13 cellular contexts compared by ENCODE assay signal in the genomic region with DNA sequence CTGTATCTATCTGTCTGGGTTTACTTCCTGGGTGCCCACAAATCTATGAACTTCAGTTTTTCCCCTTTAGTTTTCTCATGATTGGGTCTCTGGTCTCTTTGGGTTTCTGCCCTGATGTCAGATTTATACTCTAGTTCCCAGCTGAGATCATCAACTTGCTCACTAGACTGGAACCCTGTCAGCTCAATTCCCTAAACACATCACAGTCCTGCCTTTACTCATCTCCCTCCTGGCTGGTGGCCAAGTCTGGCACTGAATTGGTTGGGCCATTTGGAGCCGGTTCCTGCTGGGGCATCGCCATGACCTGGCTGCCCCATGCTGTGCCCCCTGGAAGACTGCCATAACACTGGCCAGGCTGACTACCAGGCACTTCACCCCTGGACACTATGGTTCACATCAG.
DNase-seq lines count a peak whose midpoint lies in the region; ATAC-seq, FAIRE-seq and TF ChIP-seq lines count a peak whose summit lies in the region.
"Had no signal": no experiment of that assay in that cellular context is flagged by ENCODE, and none has a peak within 500 bp of the region (broad histone marks: within the 10 kb centered on the region; RNA-seq: fewer than 3 reads in every experiment).

No MANE protein-coding gene starts in this region.

- DNase-seq in NCI-H82 (lab: John Stamatoyannopoulos, UW) (peak; percentile 24), NCI-H82 treated with DMSO at 0.1 percent for 48 hours (lab: John Stamatoyannopoulos, UW; ENCODE audit: unreplicated experiment) (no peak), GM12878 (ENCODE audit: low read depth, low spot score) (no peak), GM10266 (ENCODE audit: extremely low spot score) (no peak), iPS-NIHi7 (ENCODE audit: extremely low spot score) (no peak), islet precursor cell (no peak)
- DNase-seq: activated CD4-positive, alpha-beta T cell treated with anti-CD3 and anti-CD28 coated beads, Interleukin-2, amount 10 ng/mL, durations not matched to agents 7 days and 5 days; activated naive CD4-positive, alpha-beta T cell treated with anti-CD3 and anti-CD28 coated beads for 36 hours; GOT3; NCI-H1436; small intestine had no signal

- intact Hi-C loops in GM12878 (cut with micrococcal nuclease; ENCODE audit: unreplicated experiment) = no loop called here

- no peak overlapping the region for H3K27ac ChIP-seq in GM12878 (ENCODE audit: control insufficient read depth, insufficient read depth)

- no peak for TF ChIP-seq RAD21 in GM12878 (IDR thresholded peaks at IDR 0.05; ENCODE audit: insufficient read depth, low read depth, low read length)

- TF ChIP-seq POLR2A in GM12878 (IDR thresholded peaks at IDR 0.05; ENCODE audit: low read depth, low read length) = no peak

- SMC1A ChIA-PET in GM12878 (lab: Charles Lee; ENCODE audit: uncharacterized antibody, unreplicated experiment) = no interaction called here

- no peaks in the 10 kb centered on the region for H4K20me1 ChIP-seq in GM12878 (ENCODE audit: control insufficient read depth, insufficient read depth)

- no peaks in the 10 kb centered on the region for H3K27me3 Mint-ChIP-seq in stimulated activated memory B cell treated with anti-CD40 and anti-IgM and Interleukin-4, amounts not matched to agents 10 μg/mL and 1 μg/mL and 100 μg/mL, for 72 hours
- H3K27me3 Mint-ChIP-seq: activated CD4-positive, alpha-beta T cell treated with anti-CD3 and anti-CD28 coated beads, Interleukin-2, amount 10 ng/mL, durations not matched to agents 7 days and 5 days had no signal

- no peak overlapping the region for H3K4me3 ChIP-seq in GM12878

- H3K27me3 ChIP-seq in GM12878 (replicated peaks in 1 of 2; ENCODE audit: control insufficient read depth in 2 of 2, insufficient read depth in 2 of 2, low read length in 1 of 2) = no peaks in the 10 kb centered on the region

- TF ChIP-seq EP300 in GM12878 (IDR thresholded peaks at IDR 0.05; ENCODE audit: borderline replicate concordance in 1 of 2, control insufficient read depth in 1 of 2, low read depth in 2 of 2, low read length in 2 of 2) = no peak

- CTCF ChIA-PET in GM12878 (lab: Yijun Ruan, JAX) = interaction anchor here (1.7 kb wide), 1 partner anchor 31 kb away, joined by 4 read pairs; no protein-coding TSS in a partner anchor

- H3K4me2 ChIP-seq in GM12878 (ENCODE audit: control insufficient read depth, insufficient read depth) = no peak overlapping the region

- no TSS peak for BruUV-seq in GM12878 (replicated peaks; lab: Mats Ljungman, UMichigan)

- FAIRE-seq in GM12878 (lab: Jason Lieb, UNC) = no peak
- FAIRE-seq: small intestine had no signal

- H3K4me1 Mint-ChIP-seq in stimulated activated memory B cell treated with anti-CD40 and anti-IgM and Interleukin-4, amounts not matched to agents 10 μg/mL and 1 μg/mL and 100 μg/mL, for 72 hours = peaks cover 6% of the 10 kb centered on the region
- H3K4me1 Mint-ChIP-seq: activated CD4-positive, alpha-beta T cell treated with anti-CD3 and anti-CD28 coated beads, Interleukin-2, amount 10 ng/mL, durations not matched to agents 7 days and 5 days had no signal

- 0% methylated on average over 2 of the region's 2 CpGs for WGBS in GM12878 (ENCODE audit: insufficient coverage, insufficient replicate concordance, low lambda C conversion rate, missing lambda C conversion rate)

- RAD21 ChIA-PET in GM12878 (lab: Charles Lee; ENCODE audit: unreplicated experiment) = no interaction called here

- no peak overlapping the region for H3K9ac ChIP-seq in GM12878 (ENCODE audit: control insufficient read depth, insufficient read depth, low read length)

- in situ Hi-C loops in GM12878 (cut with MboI) = no loop called here

- TF ChIP-seq CTCF in GM12878 (IDR thresholded peaks at IDR 0.05 in 2 of 3, conservative IDR thresholded peaks at IDR 0.05 in 1 of 3; ENCODE audit: control insufficient read depth in 2 of 3, extremely low read depth in 1 of 3, insufficient read depth in 1 of 3, low read depth in 3 of 3, low read length in 3 of 3) (no peak), GM10266 (IDR thresholded peaks at IDR 0.05; ENCODE audit: control insufficient read depth, insufficient read depth, low read depth, missing control alignments) (no peak)

- peaks cover 30% of the 10 kb centered on the region for H3K36me3 Mint-ChIP-seq in stimulated activated memory B cell treated with anti-CD40 and anti-IgM and Interleukin-4, amounts not matched to agents 10 μg/mL and 1 μg/mL and 100 μg/mL, for 72 hours

- ATAC-seq in HG03457 (IDR thresholded peaks at IDR 0.05; ENCODE audit: unreplicated experiment) (peak; percentile 79), GM12878 (peak; percentile 46)
- ATAC-seq in stimulated activated memory B cell treated with anti-CD40 and anti-IgM and Interleukin-4, amounts not matched to agents 10 μg/mL and 1 μg/mL and 100 μg/mL, for 72 hours = peak; percentile 66

- no peaks in the 10 kb centered on the region for H3K9me3 Mint-ChIP-seq in stimulated activated memory B cell treated with anti-CD40 and anti-IgM and Interleukin-4, amounts not matched to agents 10 μg/mL and 1 μg/mL and 100 μg/mL, for 72 hours
- H3K9me3 Mint-ChIP-seq: activated naive CD4-positive, alpha-beta T cell treated with anti-CD3 and anti-CD28 coated beads for 36 hours had no signal

- no peak overlapping the region for H3K27ac Mint-ChIP-seq in stimulated activated memory B cell treated with anti-CD40 and anti-IgM and Interleukin-4, amounts not matched to agents 10 μg/mL and 1 μg/mL and 100 μg/mL, for 72 hours
- H3K27ac Mint-ChIP-seq: activated CD4-positive, alpha-beta T cell treated with anti-CD3 and anti-CD28 coated beads, Interleukin-2, amount 10 ng/mL, durations not matched to agents 7 days and 5 days; activated naive CD4-positive, alpha-beta T cell treated with anti-CD3 and anti-CD28 coated beads for 36 hours had no signal

- H3K36me3 ChIP-seq in GM12878 (ENCODE audit: control insufficient read depth in 2 of 2, insufficient read depth in 2 of 2, low read length in 1 of 2) = no peaks in the 10 kb centered on the region

- POLR2A ChIA-PET in GM12878 (lab: Charles Lee) = no interaction called here

- no peak overlapping the region for H2AFZ ChIP-seq in GM12878 (ENCODE audit: control insufficient read depth, low read depth, low read length)

- no peak overlapping the region for H3K4me3 Mint-ChIP-seq in stimulated activated memory B cell treated with anti-CD40 and anti-IgM and Interleukin-4, amounts not matched to agents 10 μg/mL and 1 μg/mL and 100 μg/mL, for 72 hours
- H3K4me3 Mint-ChIP-seq: activated CD4-positive, alpha-beta T cell treated with anti-CD3 and anti-CD28 coated beads, Interleukin-2, amount 10 ng/mL, durations not matched to agents 7 days and 5 days; activated naive CD4-positive, alpha-beta T cell treated with anti-CD3 and anti-CD28 coated beads for 36 hours had no signal

- no peaks in the 10 kb centered on the region for H3K79me2 ChIP-seq in GM12878 (ENCODE audit: control insufficient read depth, insufficient read depth, low read length)

- no peaks in the 10 kb centered on the region; the same call in 2 of the 3 replicates for H3K9me3 ChIP-seq in GM12878 (replicated peaks; ENCODE audit: control insufficient read depth, insufficient read depth, low read length)

- H3K4me1 ChIP-seq in GM12878 (ENCODE audit: control insufficient read depth, insufficient read depth, low read length) = no peaks in the 10 kb centered on the region

TF ChIP-seq in GM12878, 131 proteins besides CTCF, POLR2A, EP300 and RAD21:
- TF ChIP-seq, protein P1, sequence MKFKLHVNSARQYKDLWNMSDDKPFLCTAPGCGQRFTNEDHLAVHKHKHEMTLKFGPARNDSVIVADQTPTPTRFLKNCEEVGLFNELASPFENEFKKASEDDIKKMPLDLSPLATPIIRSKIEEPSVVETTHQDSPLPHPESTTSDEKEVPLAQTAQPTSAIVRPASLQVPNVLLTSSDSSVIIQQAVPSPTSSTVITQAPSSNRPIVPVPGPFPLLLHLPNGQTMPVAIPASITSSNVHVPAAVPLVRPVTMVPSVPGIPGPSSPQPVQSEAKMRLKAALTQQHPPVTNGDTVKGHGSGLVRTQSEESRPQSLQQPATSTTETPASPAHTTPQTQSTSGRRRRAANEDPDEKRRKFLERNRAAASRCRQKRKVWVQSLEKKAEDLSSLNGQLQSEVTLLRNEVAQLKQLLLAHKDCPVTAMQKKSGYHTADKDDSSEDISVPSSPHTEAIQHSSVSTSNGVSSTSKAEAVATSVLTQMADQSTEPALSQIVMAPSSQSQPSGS (IDR thresholded peaks at IDR 0.05; ENCODE audit: low read length) = peak; percentile 28; the same call in 1 of the 2 replicates
- TF ChIP-seq NFIC (IDR thresholded peaks at IDR 0.05; ENCODE audit: low read depth, low read length) (peak; percentile 46; the same call in 1 of the 2 replicates), EED (IDR thresholded peaks at IDR 0.05; ENCODE audit: low read depth) (0 out of 2 replicates have a peak, but pooled peaks have one; percentile 52), RUNX3 (IDR thresholded peaks at IDR 0.05; ENCODE audit: low read length) (peak; percentile 25; the same call in 1 of the 2 replicates), MTA3 (IDR thresholded peaks at IDR 0.05; ENCODE audit: borderline replicate concordance, low read length) (no peak), IRF4 (IDR thresholded peaks at IDR 0.05; ENCODE audit: low read depth, low read length) (no peak), CREM (IDR thresholded peaks at IDR 0.05; ENCODE audit: low read depth) (0 out of 2 replicates have a peak, but pooled peaks have one; percentile 41), ZSCAN29 (IDR thresholded peaks at IDR 0.05) (no peak), JUNB (IDR thresholded peaks at IDR 0.05) (peak; percentile 57)
